ENCODE assay signal across 8 cellular contexts in the genomic region with DNA sequence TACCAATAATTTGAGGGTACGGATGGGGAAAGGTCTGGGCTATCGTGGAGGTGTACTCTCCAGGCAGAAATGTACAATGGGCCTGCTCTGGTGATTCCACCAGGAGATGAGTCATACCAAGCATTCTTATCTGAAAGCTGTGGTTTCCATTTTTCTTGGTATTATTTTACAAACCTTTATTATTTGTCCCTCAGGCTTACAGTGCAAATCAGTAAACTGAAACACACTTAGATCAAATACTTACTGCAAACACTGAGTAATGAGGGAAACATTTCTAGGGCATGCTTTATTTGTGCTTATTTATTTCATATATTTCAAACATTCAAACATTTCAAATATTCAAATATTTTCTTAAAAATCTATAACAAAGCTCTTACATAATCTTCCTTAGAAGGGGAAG.
DNase-seq lines count a peak whose midpoint lies in the region; ATAC-seq, FAIRE-seq and TF ChIP-seq lines count a peak whose summit lies in the region.

No MANE protein-coding gene starts in this region.

- TF ChIP-seq POLR2A in tibial nerve (IDR thresholded peaks at IDR 0.05), result no peak

- no peak for FAIRE-seq in kidney (lab: Jason Lieb, UNC)

- 85 to 92% methylated on average over 2 of the region's 2 CpGs for WGBS in tibial nerve, 2 donors

- H3K9me3 ChIP-seq in tibial nerve, result peaks cover 0 to 8% (median 0%) of the 10 kb centered on the region in 4 donors
- no peaks in the 10 kb centered on the region for H3K9me3 ChIP-seq in kidney (ENCODE audit: control insufficient read depth in 1 of 2, low read length in 2 of 2)

- H3K36me3 ChIP-seq in tibial nerve (no peaks in the 10 kb centered on the region), kidney (ENCODE audit: control insufficient read depth in 1 of 2, insufficient read depth in 2 of 2, low read length in 2 of 2) (no peaks in the 10 kb centered on the region)

- H3K4me1 ChIP-seq in tibial nerve, result peaks cover 0 to 16% (median 0%) of the 10 kb centered on the region in 4 donors
- H3K4me1 ChIP-seq in kidney (ENCODE audit: control insufficient read depth in 1 of 2, insufficient read depth in 1 of 2, low read depth in 1 of 2, low read length in 2 of 2), result no peaks in the 10 kb centered on the region

- H3K4me3 ChIP-seq in tibial nerve (no peak overlapping the region), dorsolateral prefrontal cortex (no peak overlapping the region), kidney (ENCODE audit: low read length in 2 of 2) (no peak overlapping the region)

- H3K27me3 ChIP-seq in tibial nerve (no peaks in the 10 kb centered on the region), dorsolateral prefrontal cortex (peaks cover 0 to 5% (median 0%) of the 10 kb centered on the region in 45 donors)

- peak; percentile 59 for DNase-seq in AG08395 (ENCODE audit: low spot score)
- DNase-seq in amniotic epithelial cell (ENCODE audit: low read depth), result peak; percentile 82
- no peak for DNase-seq in tibial nerve (ENCODE audit: low spot score in 2 of 2)
- no peak for DNase-seq in dorsolateral prefrontal cortex
- DNase-seq in kidney, result no peak
- DNase-seq in stimulated activated naive CD4-positive, alpha-beta T cell (lab: John Stamatoyannopoulos, UW), result no peak

- intact Hi-C loops in dorsolateral prefrontal cortex (cut with DNase I) (no loop called here), kidney (cut with DNase I) (no loop called here)

- TF ChIP-seq CTCF in tibial nerve (IDR thresholded peaks at IDR 0.05), result no peak
- no peak for TF ChIP-seq CTCF in dorsolateral prefrontal cortex (IDR thresholded peaks at IDR 0.05 in 54 of 56, conservative IDR thresholded peaks at IDR 0.05 in 2 of 56; ENCODE audit: low read depth in 1 of 56, partially characterized antibody in 56 of 56)
- no peak for TF ChIP-seq CTCF in kidney (IDR thresholded peaks at IDR 0.05; ENCODE audit: borderline replicate concordance, extremely low read depth, insufficient read depth)

- ATAC-seq in GM19395 (IDR thresholded peaks at IDR 0.05; ENCODE audit: unreplicated experiment) (peak; percentile 91), HG03135 (IDR thresholded peaks at IDR 0.05; ENCODE audit: unreplicated experiment) (peak; percentile 80)

- H3K9ac ChIP-seq in kidney (ENCODE audit: low read length in 2 of 2), result no peak overlapping the region

- TF ChIP-seq EP300 in tibial nerve (IDR thresholded peaks at IDR 0.05), result no peak

- H3K27ac ChIP-seq in tibial nerve (no peak overlapping the region), dorsolateral prefrontal cortex (no peak overlapping the region), kidney (ENCODE audit: low read depth in 2 of 2, low read length in 2 of 2) (no peak overlapping the region)

Comparison
In these comparisons a context has a peak if more than half of its experiments do, and no peak if none do; other contexts are left out.
1. DNase-seq: peak in AG08395 (single experiment) and amniotic epithelial cell (single experiment); none in tibial nerve (0 of 2), dorsolateral prefrontal cortex (0 of 10), kidney (single experiment) and stimulated activated naive CD4-positive, alpha-beta T cell (0 of 6).